ENCODE assay signal across 16 cellular contexts in genomic region chr1:47684964-47685762, GRCh38.
DNase-seq lines count a peak whose midpoint lies in the region; ATAC-seq and TF ChIP-seq lines count a peak whose summit lies in the region.
"Had no signal": no experiment of that assay in that cellular context is flagged by ENCODE, and none has a peak within 500 bp of the region (broad histone marks: within the 10 kb centered on the region; RNA-seq: fewer than 3 reads in every experiment).

No MANE protein-coding gene starts in this region.

- peak overlapping the region; percentile 20 to 37 (median 30) for H3K4me3 Mint-ChIP-seq in nephron
- H3K4me3 Mint-ChIP-seq: activated naive CD4-positive, alpha-beta T cell treated with anti-CD3 and anti-CD28 coated beads, Interleukin-2, amount 10 ng/mL, durations not matched to agents 7 days and 5 days; CD8-positive, alpha-beta memory T cell had no signal

- DNase-seq in activated CD8-positive, alpha-beta memory T cell treated with anti-CD3 and anti-CD28 coated beads, Interleukin-2, amount 50 U/mL, for 48 hours: peak; percentile 10
- no peak for DNase-seq in activated CD8-positive, alpha-beta memory T cell treated with anti-CD3 and anti-CD28 coated beads, Interleukin-2, amount 50 U/mL, for 4 hours
- DNase-seq in cerebellar cortex (ENCODE audit: low spot score) (peak; percentile 74), ureter (ENCODE audit: low spot score) (peak; percentile 42), MV-4-11 (lab: John Stamatoyannopoulos, UW) (no peak), AG08395 (ENCODE audit: low spot score) (no peak)
- DNase-seq: activated naive CD4-positive, alpha-beta T cell treated with anti-CD3 and anti-CD28 coated beads, Interleukin-2, amount 10 ng/mL, durations not matched to agents 7 days and 5 days; caudate nucleus; CD8-positive, alpha-beta memory T cell; NCI-H187; posterior cingulate gyrus; stimulated activated CD4-positive, alpha-beta T cell treated with anti-CD3 and anti-CD28 coated beads, Interleukin-15, amount 100 ng/mL, for 24 hours; SW 1271 had no signal

- no peak for TF ChIP-seq CTCF in nephron (IDR thresholded peaks at IDR 0.05; ENCODE audit: unreplicated experiment in 3 of 3)

- H3K4me1 Mint-ChIP-seq in nephron: peaks cover 71% of the 10 kb centered on the region
- H3K4me1 Mint-ChIP-seq: activated naive CD4-positive, alpha-beta T cell treated with anti-CD3 and anti-CD28 coated beads, Interleukin-2, amount 10 ng/mL, durations not matched to agents 7 days and 5 days; CD8-positive, alpha-beta memory T cell had no signal

- no peaks in the 10 kb centered on the region for H3K36me3 Mint-ChIP-seq in nephron (ENCODE audit: low read depth)
- H3K36me3 Mint-ChIP-seq: activated naive CD4-positive, alpha-beta T cell treated with anti-CD3 and anti-CD28 coated beads, Interleukin-2, amount 10 ng/mL, durations not matched to agents 7 days and 5 days; CD8-positive, alpha-beta memory T cell had no signal

- no peaks in the 10 kb centered on the region for H3K9me3 Mint-ChIP-seq in nephron
- H3K9me3 Mint-ChIP-seq: activated naive CD4-positive, alpha-beta T cell treated with anti-CD3 and anti-CD28 coated beads, Interleukin-2, amount 10 ng/mL, durations not matched to agents 7 days and 5 days; CD8-positive, alpha-beta memory T cell had no signal

- no peak for ATAC-seq in GM21619 (IDR thresholded peaks at IDR 0.05; ENCODE audit: unreplicated experiment)
- ATAC-seq: A549 had no signal

- peak overlapping the region; percentile 63 to 90 (median 86) for H3K27ac Mint-ChIP-seq in nephron
- H3K27ac Mint-ChIP-seq: activated naive CD4-positive, alpha-beta T cell treated with anti-CD3 and anti-CD28 coated beads, Interleukin-2, amount 10 ng/mL, durations not matched to agents 7 days and 5 days; CD8-positive, alpha-beta memory T cell had no signal

- H3K27me3 Mint-ChIP-seq in nephron (ENCODE audit: low read depth): peaks cover 24% of the 10 kb centered on the region

Comparison
In these comparisons a context has a peak if more than half of its experiments do, and no peak if none do; other contexts are left out.
1. DNase-seq: peak in activated CD8-positive, alpha-beta memory T cell treated with anti-CD3 and anti-CD28 coated beads, Interleukin-2, amount 50 U/mL, for 48 hours (single experiment), cerebellar cortex (single experiment) and ureter (single experiment); none in activated CD8-positive, alpha-beta memory T cell treated with anti-CD3 and anti-CD28 coated beads, Interleukin-2, amount 50 U/mL, for 4 hours (single experiment), MV-4-11 (single experiment) and AG08395 (single experiment).